1 cellular context compared by ENCODE assay signal in genomic region chr1:236064674-236065508, GRCh38.
A peak's percentile ranks its signal among the peaks of the same experiment; 100 is the strongest.
TF ChIP-seq lines count a peak whose summit lies in the region.

Gene NID1, minus strand, starts transcription at chr1:236065090. Its CDS starts 11 bp downstream, at chr1:236065079.

TF ChIP-seq in HEK293, 187 proteins besides CTCF, POLR2A, EP300 and RAD21 (continued from another document and continues in another):
- TF ChIP-seq REST (tag by site-specific recombination; IDR thresholded peaks at IDR 0.05) = no peak
- no peak for TF ChIP-seq REPIN1 (tag by site-specific recombination; IDR thresholded peaks at IDR 0.05; ENCODE audit: low read depth)
- peak; percentile 12; the same call in 1 of the 2 replicates for TF ChIP-seq ZNF518A (tag by site-specific recombination; conservative IDR thresholded peaks at IDR 0.05; ENCODE audit: low read depth)
- TF ChIP-seq ZNF398 (tag by site-specific recombination; IDR thresholded peaks at IDR 0.05) = peak; percentile 100
- TF ChIP-seq ZNF324 (tag by site-specific recombination; IDR thresholded peaks at IDR 0.05) = peak; percentile 84
- no peak for TF ChIP-seq ZNF747 (tag by site-specific recombination; IDR thresholded peaks at IDR 0.05)
- peak; percentile 93 for TF ChIP-seq KLF16 (tag by site-specific recombination; IDR thresholded peaks at IDR 0.05)
- no peak for TF ChIP-seq ZNF621 (tag by site-specific recombination; IDR thresholded peaks at IDR 0.05)
- no peak; the same call in 1 of the 2 replicates for TF ChIP-seq KLF7 (tag by site-specific recombination; IDR thresholded peaks at IDR 0.05; ENCODE audit: borderline replicate concordance)
- peak; percentile 86 for TF ChIP-seq KLF8 (tag by site-specific recombination; IDR thresholded peaks at IDR 0.05)
- no peak for TF ChIP-seq ZNF530 (tag by site-specific recombination; IDR thresholded peaks at IDR 0.05; ENCODE audit: low read depth)
- no peak for TF ChIP-seq ZNF112 (tag by site-specific recombination; IDR thresholded peaks at IDR 0.05)
- TF ChIP-seq ZSCAN23 (tag by site-specific recombination; IDR thresholded peaks at IDR 0.05) = peak; percentile 75; the same call in 1 of the 2 replicates
- peak; percentile 85 for TF ChIP-seq ZNF76 (tag by site-specific recombination; IDR thresholded peaks at IDR 0.05; ENCODE audit: borderline replicate concordance, low read depth)
- no peak for TF ChIP-seq ZNF776 (tag by site-specific recombination; IDR thresholded peaks at IDR 0.05; ENCODE audit: borderline replicate concordance)
- TF ChIP-seq PATZ1 (tag by site-specific recombination; IDR thresholded peaks at IDR 0.05) = peak; percentile 96
- TF ChIP-seq ZNF548 (tag by site-specific recombination; IDR thresholded peaks at IDR 0.05) = no peak
- TF ChIP-seq ZNF561 (tag by site-specific recombination; IDR thresholded peaks at IDR 0.05; ENCODE audit: borderline replicate concordance) = peak; percentile 91; the same call in 1 of the 2 replicates
- peak; percentile 57; the same call in 1 of the 2 replicates for TF ChIP-seq ZNF280C (tag by site-specific recombination; IDR thresholded peaks at IDR 0.05)
- TF ChIP-seq SCRT1 (tag by site-specific recombination; IDR thresholded peaks at IDR 0.05; ENCODE audit: borderline replicate concordance) = no peak
- TF ChIP-seq ZNF677 (tag by site-specific recombination; IDR thresholded peaks at IDR 0.05) = 0 out of 2 replicates have a peak, but pooled peaks have one; percentile 25
- peak; percentile 17 for TF ChIP-seq ZNF394 (tag by site-specific recombination; IDR thresholded peaks at IDR 0.05; ENCODE audit: borderline replicate concordance)
- TF ChIP-seq ZNF239 (tag by site-specific recombination; IDR thresholded peaks at IDR 0.05) = no peak
- no peak for TF ChIP-seq ZNF19 (tag by site-specific recombination; IDR thresholded peaks at IDR 0.05; ENCODE audit: low read depth)
- TF ChIP-seq ZNF513 (tag by site-specific recombination; IDR thresholded peaks at IDR 0.05) = no peak; the same call in 1 of the 2 replicates
- TF ChIP-seq INSM2 (tag by site-specific recombination; IDR thresholded peaks at IDR 0.05) = no peak; the same call in none of the 2 replicates
- TF ChIP-seq ZNF596 (tag by site-specific recombination; IDR thresholded peaks at IDR 0.05) = peak; percentile 69
- TF ChIP-seq ZNF174 (tag by site-specific recombination; IDR thresholded peaks at IDR 0.05) = no peak
- no peak for TF ChIP-seq ZNF514 (tag by site-specific recombination; IDR thresholded peaks at IDR 0.05)
- TF ChIP-seq ZBTB6 (tag by site-specific recombination; IDR thresholded peaks at IDR 0.05) = peak; percentile 66; the same call in 1 of the 2 replicates
- no peak for TF ChIP-seq ZNF473 (tag by site-specific recombination; IDR thresholded peaks at IDR 0.05)
- TF ChIP-seq ZBTB10 (tag by site-specific recombination; IDR thresholded peaks at IDR 0.05) = peak; percentile 83
- no peak for TF ChIP-seq FEZF1 (tag by site-specific recombination; IDR thresholded peaks at IDR 0.05)
- peak; percentile 77 for TF ChIP-seq ZBTB17 (tag by site-specific recombination; IDR thresholded peaks at IDR 0.05)
